Comparison of ENCODE assay signal across 8 cellular contexts in the genomic region with DNA sequence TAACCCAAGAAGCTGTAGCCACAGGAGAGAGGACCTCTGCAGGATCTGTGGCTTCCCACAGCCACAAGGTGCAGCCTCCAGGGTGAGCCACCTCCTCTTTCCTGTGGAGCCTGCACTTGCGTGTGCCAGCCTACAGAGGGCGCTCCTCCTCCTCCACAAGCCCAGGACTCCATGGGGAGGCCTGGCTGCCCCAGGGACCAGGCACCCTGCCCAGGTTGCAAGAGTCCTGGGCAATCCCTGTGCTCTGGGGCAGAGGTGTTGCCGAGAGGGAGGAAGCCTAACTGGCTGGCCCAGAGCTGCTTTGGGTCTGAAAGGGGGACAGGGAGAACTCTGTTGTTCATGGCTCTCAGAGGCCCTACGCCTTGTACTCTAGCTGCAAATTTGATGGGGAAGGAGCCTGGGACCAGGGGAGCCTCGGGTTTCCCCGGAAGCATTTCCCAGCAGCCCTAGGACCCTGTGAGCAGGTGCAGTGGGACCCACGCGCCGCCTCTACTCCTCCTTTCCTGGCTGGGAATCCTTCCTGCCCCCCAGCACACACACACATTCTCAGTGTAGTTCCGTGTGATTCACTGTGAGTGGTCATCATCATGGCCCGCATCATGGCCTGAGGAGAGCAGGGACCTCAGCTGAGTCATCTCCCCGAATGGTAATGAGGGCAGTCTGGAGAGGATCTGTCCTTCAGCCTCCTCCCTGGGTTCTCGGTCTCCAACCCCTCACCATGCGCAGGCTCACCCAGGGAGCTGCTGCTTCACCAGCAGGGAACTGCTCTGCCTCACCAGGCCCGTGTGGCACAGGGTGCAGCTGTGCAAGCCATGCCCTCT. TPM values are rescaled to one million over a fixed set of nuclear protein-coding genes. Genes with fewer than 3 reads are reported as not detected.
DNase-seq lines count a peak whose midpoint lies in the region; ATAC-seq and TF ChIP-seq lines count a peak whose summit lies in the region.

No MANE protein-coding gene starts in this region.

- TF ChIP-seq CTCF in neural crest cell (conservative IDR thresholded peaks at IDR 0.05) (peak; percentile 76), uterus (IDR thresholded peaks at IDR 0.05) (peak; percentile 23 to 55 (median 42))

- H3K27me3 ChIP-seq in uterus, result no peaks in the 10 kb centered on the region

- peaks cover 3% of the 10 kb centered on the region for H3K36me3 Mint-ChIP-seq in neural crest cell (ENCODE audit: low read depth)

- peak; percentile 68 for DNase-seq in NK-92 treated with Interleukin-12 subunit alpha and Interleukin-12 subunit beta, amount 100 ng/mL, for 24 hours (lab: John Stamatoyannopoulos, UW)
- DNase-seq in NK-92 (lab: John Stamatoyannopoulos, UW; ENCODE audit: unreplicated experiment) (no peak), NCI-H82 (lab: John Stamatoyannopoulos, UW) (peak; percentile 80), neural crest cell (ENCODE audit: low read depth, low spot score) (peak; percentile 54), uterus (peak in 1 of 2 donors; percentile 23)
- peak; percentile 76 for DNase-seq in activated CD8-positive, alpha-beta memory T cell treated with anti-CD3 and anti-CD28 coated beads for 24 hours

- H3K4me3 ChIP-seq in uterus, result no peak overlapping the region

- no peaks in the 10 kb centered on the region for H3K4me1 Mint-ChIP-seq in neural crest cell

- intact Hi-C loops in uterus (cut with DNase I; ENCODE audit: low total_unique reads), result no loop called here

- H3K9me3 ChIP-seq in uterus, result no peaks in the 10 kb centered on the region

- no peak for TF ChIP-seq POLR2A in uterus (IDR thresholded peaks at IDR 0.05)

- peak overlapping the region; percentile 69 for H3K27ac Mint-ChIP-seq in neural crest cell (ENCODE audit: unreplicated experiment)

- no peak overlapping the region for H3K27ac ChIP-seq in uterus

- no peak overlapping the region for H3K4me3 Mint-ChIP-seq in neural crest cell

- H3K27me3 Mint-ChIP-seq in neural crest cell (ENCODE audit: low read depth), result peaks cover 2% of the 10 kb centered on the region

- peak; percentile 88 for ATAC-seq in esophagus mucosa
- no peak for ATAC-seq in HG03196 (IDR thresholded peaks at IDR 0.05; ENCODE audit: unreplicated experiment)

- H3K36me3 ChIP-seq in uterus, result no peaks in the 10 kb centered on the region

- peaks cover 4% of the 10 kb centered on the region for H3K9me3 Mint-ChIP-seq in neural crest cell

- H3K4me1 ChIP-seq in uterus, result no peaks in the 10 kb centered on the region

RNA-seq across cellular contexts. Expression of gene TBC1D21, which starts 24.3 kb away (rescaled TPM):
- not detected for total RNA-seq in esophagus mucosa
- total RNA-seq in neural crest cell, result not detected in 2 replicates
- not detected for total RNA-seq in uterus

RNA-seq across cellular contexts. Expression of gene LOXL1, which starts 28.6 kb away (rescaled TPM):
- total RNA-seq in esophagus mucosa (5.8 TPM), neural crest cell (17.3 and 19.9 TPM in 2 replicates), uterus (10 to 100 TPM; 19.4 to 68.4 (median 33.1) TPM)
